ENCODE assay signal across 8 cellular contexts in genomic region chr9:34125681-34126206, GRCh38. TPM values are rescaled to one million over a fixed set of nuclear protein-coding genes. Genes with fewer than 3 reads are reported as not detected.
DNase-seq lines count a peak whose midpoint lies in the region; ATAC-seq and TF ChIP-seq lines count a peak whose summit lies in the region.

No MANE protein-coding gene starts in this region.

- no peaks in the 10 kb centered on the region for H3K27me3 ChIP-seq in CD4-positive, CD25-positive, alpha-beta regulatory T cell (ENCODE audit: control insufficient read depth, insufficient read depth, low read length)
- H3K27me3 ChIP-seq in psoas muscle (ENCODE audit: insufficient read depth in 3 of 3, low read length in 2 of 3), result no peaks in the 10 kb centered on the region

- peak overlapping the region; percentile 92 to 99 (median 96) for H3K4me3 Mint-ChIP-seq in CD4-positive, CD25-positive, alpha-beta regulatory T cell

- peak overlapping the region; percentile 94 for H3K27ac ChIP-seq in CD4-positive, CD25-positive, alpha-beta regulatory T cell (ENCODE audit: insufficient read depth, low read length, poor library complexity, severe bottlenecking)
- H3K27ac ChIP-seq in psoas muscle, result peak overlapping the region; percentile 97

- intact Hi-C loops in psoas muscle (cut with DNase I), result loop anchor here (2.0 to 5.0 kb wide), 3 partner anchors 52 to 127 kb away; partner anchors contain the start of gene UBAP1 (in 2 of the 2)

- peaks cover 0 to 2% (median 0%) of the 10 kb centered on the region in 7 donors for H3K9me3 Mint-ChIP-seq in CD4-positive, CD25-positive, alpha-beta regulatory T cell

- ATAC-seq in CD4-positive, CD25-positive, alpha-beta regulatory T cell (ENCODE audit: low read depth in 2 of 2), result no peak
- ATAC-seq in psoas muscle (peak in 3 of 4 donors; percentile 5 to 26 (median 8)), HG03520 (IDR thresholded peaks at IDR 0.05; ENCODE audit: unreplicated experiment) (no peak)

- TF ChIP-seq CTCF in HFF-Myc (IDR thresholded peaks at IDR 0.05; ENCODE audit: low read depth, low read length, missing control alignments), result peak; percentile 5
- no peak for TF ChIP-seq CTCF in psoas muscle (IDR thresholded peaks at IDR 0.05)

- peaks cover 41% of the 10 kb centered on the region for H3K4me1 ChIP-seq in CD4-positive, CD25-positive, alpha-beta regulatory T cell (ENCODE audit: control insufficient read depth, insufficient read depth, low read length, poor library complexity, severe bottlenecking)
- peaks cover 31% of the 10 kb centered on the region for H3K4me1 ChIP-seq in psoas muscle

- peak overlapping the region; percentile 98 to 99 (median 98) for H3K27ac Mint-ChIP-seq in CD4-positive, CD25-positive, alpha-beta regulatory T cell

- peaks cover 29 to 57% (median 43%) of the 10 kb centered on the region in 4 donors for H3K4me1 Mint-ChIP-seq in CD4-positive, CD25-positive, alpha-beta regulatory T cell

- peaks cover 18% of the 10 kb centered on the region for H3K36me3 ChIP-seq in CD4-positive, CD25-positive, alpha-beta regulatory T cell (ENCODE audit: control insufficient read depth, insufficient read depth, low read length)
- peaks cover 6 to 31% of the 10 kb centered on the region in 2 donors for H3K36me3 ChIP-seq in psoas muscle (ENCODE audit: insufficient read depth in 1 of 2, low read depth in 1 of 2)

- H3K4me3 ChIP-seq in CD4-positive, CD25-positive, alpha-beta regulatory T cell (ENCODE audit: low read depth, low read length), result peak overlapping the region; percentile 90
- H3K4me3 ChIP-seq in HFF-Myc (replicated peaks; ENCODE audit: low read depth, low read length) (peak overlapping the region; percentile 73), psoas muscle (peak overlapping the region; percentile 83)

- WGBS in psoas muscle, 3 donors, result 2 to 4% (median 3%) methylated on average over 18 of the region's 18 CpGs

- peaks cover 28% of the 10 kb centered on the region for H3K36me3 Mint-ChIP-seq in CD4-positive, CD25-positive, alpha-beta regulatory T cell

- no peaks in the 10 kb centered on the region for H3K9me3 ChIP-seq in CD4-positive, CD25-positive, alpha-beta regulatory T cell (ENCODE audit: control insufficient read depth in 2 of 2, low read length in 2 of 2)
- no peaks in the 10 kb centered on the region for H3K9me3 ChIP-seq in psoas muscle

- no peaks in the 10 kb centered on the region for H3K27me3 Mint-ChIP-seq in CD4-positive, CD25-positive, alpha-beta regulatory T cell

- DNase-seq in CD4-positive, CD25-positive, alpha-beta regulatory T cell, result no peak
- no peak for DNase-seq in HFF-Myc (ENCODE audit: extremely low read depth, low read depth)
- DNase-seq in activated CD8-positive, alpha-beta memory T cell treated with anti-CD3 and anti-CD28 coated beads, Interleukin-2, amount 50 U/mL, for 48 hours, result peak; percentile 54
- DNase-seq in globus pallidus (ENCODE audit: low spot score), result peak; percentile 6
- no peak for DNase-seq in psoas muscle
- DNase-seq in DMS153 (lab: John Stamatoyannopoulos, UW), result no peak
- DNase-seq in hippocampal formation (lab: John Stamatoyannopoulos, UW), result no peak

RNA-seq across cellular contexts. Expression of gene DCAF12, which starts 0.8 kb away (rescaled TPM):
- total RNA-seq in CD4-positive, CD25-positive, alpha-beta regulatory T cell, result 21.5 TPM
- 10 to 100 TPM; 21.0 to 28.2 (median 24.5) TPM for polyA plus RNA-seq in CD4-positive, CD25-positive, alpha-beta regulatory T cell
- 10 to 100 TPM; 18.0 to 27.1 (median 23.3) TPM for total RNA-seq in psoas muscle
- 10 to 100 TPM; 15.8 to 38.0 (median 18.1) TPM for polyA plus RNA-seq in psoas muscle

RNA-seq across cellular contexts. Expression of gene UBAP1, which starts 53.1 kb away (rescaled TPM):
- total RNA-seq in CD4-positive, CD25-positive, alpha-beta regulatory T cell, result 70.7 TPM
- 10 to 100 TPM; 52.9 to 60.0 (median 55.4) TPM for polyA plus RNA-seq in CD4-positive, CD25-positive, alpha-beta regulatory T cell
- 100 to 1,000 TPM in 1 of 4 donors, 10 to 100 TPM in 3; 55.8 to 126 (median 73.4) TPM for total RNA-seq in psoas muscle
- polyA plus RNA-seq in psoas muscle, result 100 to 1,000 TPM in 1 of 3 donors, 10 to 100 TPM in 2; 89.6 to 203 (median 92.9) TPM

Comparison
In these comparisons a context has a peak if more than half of its experiments do, and no peak if none do; other contexts are left out.
1. ATAC-seq: peak in psoas muscle (3 of 4); none in CD4-positive, CD25-positive, alpha-beta regulatory T cell (0 of 2) and HG03520 (single experiment).
2. DNase-seq: peak in activated CD8-positive, alpha-beta memory T cell treated with anti-CD3 and anti-CD28 coated beads, Interleukin-2, amount 50 U/mL, for 48 hours (single experiment) and globus pallidus (single experiment); none in CD4-positive, CD25-positive, alpha-beta regulatory T cell (0 of 3), HFF-Myc (single experiment), psoas muscle (0 of 2), DMS153 (single experiment) and hippocampal formation (0 of 2).
3. Peak in every context shown above with its lines, with median percentiles within 50 percentile points of each other: H3K4me3 ChIP-seq.